ENCODE assay signal across 23 cellular contexts in the genomic region with DNA sequence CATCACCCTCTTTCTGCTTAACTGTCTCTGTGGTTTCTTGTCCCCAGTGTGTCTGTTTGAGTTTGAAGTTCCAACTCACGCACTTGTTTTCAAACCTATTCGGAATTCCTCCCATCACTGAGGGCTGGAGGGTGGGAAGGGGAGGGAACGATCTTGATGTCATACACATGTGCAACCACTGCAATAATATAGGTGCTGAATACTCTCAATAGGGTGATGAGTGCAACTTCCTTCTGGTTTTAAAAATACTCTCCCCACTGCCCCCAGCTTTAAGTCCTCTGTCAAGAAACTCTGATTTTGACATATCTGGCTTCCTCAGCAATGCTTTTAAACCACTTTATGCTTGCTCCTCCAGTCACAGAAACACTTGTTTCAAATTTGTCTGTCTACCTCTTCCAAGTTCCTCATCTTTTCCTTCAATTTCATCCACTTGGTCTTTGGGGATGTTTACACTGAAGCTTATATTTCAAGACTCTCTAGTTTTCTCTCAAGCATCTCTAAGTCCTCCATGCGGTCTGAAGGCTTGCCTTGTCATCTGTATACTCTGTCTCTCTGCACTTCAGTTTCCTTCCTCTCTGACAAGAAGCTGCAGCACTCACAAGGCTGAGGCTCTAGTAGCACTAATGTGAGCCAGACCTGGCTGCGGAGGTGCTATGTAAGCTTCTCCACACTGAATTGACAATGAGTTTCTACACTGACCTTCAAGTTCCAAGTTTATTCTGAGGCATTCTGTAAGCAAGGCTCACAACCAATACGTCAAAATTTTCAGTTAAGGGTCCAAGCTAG.
DNase-seq lines count a peak whose midpoint lies in the region; ATAC-seq and TF ChIP-seq lines count a peak whose summit lies in the region.
"Had no signal": no experiment of that assay in that cellular context is flagged by ENCODE, and none has a peak within 500 bp of the region (broad histone marks: within the 10 kb centered on the region; RNA-seq: fewer than 3 reads in every experiment).

No MANE protein-coding gene starts in this region.

- ATAC-seq in GM18520 (IDR thresholded peaks at IDR 0.05; ENCODE audit: unreplicated experiment): peak; percentile 40
- ATAC-seq in HG02870 (IDR thresholded peaks at IDR 0.05; ENCODE audit: unreplicated experiment): peak; percentile 43
- ATAC-seq in GM18505 (IDR thresholded peaks at IDR 0.05; ENCODE audit: unreplicated experiment): no peak
- ATAC-seq: left lobe of liver; mucosa of descending colon; psoas muscle; stimulated activated memory B cell treated with anti-CD40 and anti-IgM and Interleukin-4, amounts not matched to agents 10 μg/mL and 1 μg/mL and 100 μg/mL, for 72 hours; T-helper 17 cell had no signal

- no peak overlapping the region for H3K4me3 Mint-ChIP-seq in nephron progenitor cell
- H3K4me3 Mint-ChIP-seq: activated CD4-positive, alpha-beta T cell treated with anti-CD3 and anti-CD28 coated beads, Interleukin-2, amount 10 ng/mL, durations not matched to agents 7 days and 5 days; CD4-positive, CD25-positive, alpha-beta regulatory T cell; HFFc6; stimulated activated memory B cell treated with anti-CD40 and anti-IgM and Interleukin-4, amounts not matched to agents 10 μg/mL and 1 μg/mL and 100 μg/mL, for 72 hours; T-helper 17 cell had no signal

- peaks cover 10% of the 10 kb centered on the region for H3K36me3 Mint-ChIP-seq in nephron progenitor cell (ENCODE audit: low read depth)

- no peak for TF ChIP-seq CTCF in nephron progenitor cell (IDR thresholded peaks at IDR 0.05)

- H3K27ac Mint-ChIP-seq in nephron progenitor cell: peak overlapping the region; percentile 4
- H3K27ac Mint-ChIP-seq: activated CD4-positive, alpha-beta T cell treated with anti-CD3 and anti-CD28 coated beads, Interleukin-2, amount 10 ng/mL, durations not matched to agents 7 days and 5 days; CD4-positive, CD25-positive, alpha-beta regulatory T cell; HFFc6; stimulated activated memory B cell treated with anti-CD40 and anti-IgM and Interleukin-4, amounts not matched to agents 10 μg/mL and 1 μg/mL and 100 μg/mL, for 72 hours; T-helper 17 cell had no signal

- H3K9me3 Mint-ChIP-seq in nephron progenitor cell: peaks cover 4% of the 10 kb centered on the region

- TF ChIP-seq POLR2A in GM18505 (IDR thresholded peaks at IDR 0.05; ENCODE audit: borderline replicate concordance, extremely low read depth, insufficient read depth, insufficient read length): no peak

- DNase-seq in astrocyte of the hippocampus (ENCODE audit: low read depth, low spot score) (peak; percentile 4), nephron progenitor cell (no peak), NCI-H526 treated with DMSO at 0.1 percent for 48 hours (lab: John Stamatoyannopoulos, UW) (no peak), NCI-H146 treated with DMSO at 0.1 percent for 48 hours (lab: John Stamatoyannopoulos, UW; ENCODE audit: unreplicated experiment) (no peak)
- DNase-seq: activated CD4-positive, alpha-beta T cell treated with anti-CD3 and anti-CD28 coated beads, Interleukin-2, amount 10 ng/mL, durations not matched to agents 7 days and 5 days; activated naive CD4-positive, alpha-beta T cell; amniotic stem cell; CD4-positive, CD25-positive, alpha-beta regulatory T cell; HFFc6; mucosa of descending colon; NCI-H1105; NCI-H510A; Peyer's patch; psoas muscle; stimulated activated CD4-positive, alpha-beta T cell treated with anti-CD3 and anti-CD28 coated beads, Interleukin-2, amount 100 ng/mL, for 24 hours; T-helper 17 cell; tibial artery; WERI-Rb-1 had no signal

- H3K4me1 Mint-ChIP-seq in nephron progenitor cell: peaks cover 9% of the 10 kb centered on the region
- H3K4me1 Mint-ChIP-seq: activated CD4-positive, alpha-beta T cell treated with anti-CD3 and anti-CD28 coated beads, Interleukin-2, amount 10 ng/mL, durations not matched to agents 7 days and 5 days; T-helper 17 cell had no signal

- no peaks in the 10 kb centered on the region for H3K27me3 Mint-ChIP-seq in nephron progenitor cell (ENCODE audit: low read depth, poor library complexity)
- H3K27me3 Mint-ChIP-seq: activated CD4-positive, alpha-beta T cell treated with anti-CD3 and anti-CD28 coated beads, Interleukin-2, amount 10 ng/mL, durations not matched to agents 7 days and 5 days; CD4-positive, CD25-positive, alpha-beta regulatory T cell; stimulated activated memory B cell treated with anti-CD40 and anti-IgM and Interleukin-4, amounts not matched to agents 10 μg/mL and 1 μg/mL and 100 μg/mL, for 72 hours; T-helper 17 cell had no signal
